Comparison of ENCODE assay signal across 9 cellular contexts in the genomic region with DNA sequence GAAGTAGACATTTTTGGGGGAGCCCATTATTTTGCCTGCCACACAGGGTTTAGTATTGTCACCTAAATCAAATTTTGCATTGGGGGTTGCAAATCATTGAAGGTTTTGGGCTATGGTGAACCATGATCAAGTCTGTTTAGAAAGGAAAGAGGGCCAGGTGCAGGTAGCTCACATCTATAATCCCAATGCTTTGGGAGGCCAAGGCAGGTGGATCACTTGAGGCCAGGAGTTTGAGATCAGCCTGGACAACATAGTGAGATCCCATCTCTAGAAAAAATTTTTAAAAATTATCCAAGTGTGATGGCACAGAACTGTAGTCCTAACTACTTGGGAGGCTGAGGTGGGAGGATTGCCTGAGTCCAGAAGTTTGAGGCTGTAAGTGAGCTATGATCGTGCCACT.
"Had no signal": no experiment of that assay in that cellular context is flagged by ENCODE, and none has a peak within 500 bp of the region (broad histone marks: within the 10 kb centered on the region; RNA-seq: fewer than 3 reads in every experiment).

No MANE protein-coding gene starts in this region.

- H3K9me3 Mint-ChIP-seq: HFFc6, IgD-negative memory B cell had no signal

- H3K4me3 Mint-ChIP-seq: GM23338, H9, HFFc6, IgD-negative memory B cell had no signal

- H3K4me2 ChIP-seq: GM23338 had no signal

- H3K4me3 ChIP-seq: GM23338 had no signal

- H2AFZ ChIP-seq: GM23338 had no signal

- ATAC-seq: GM23338, HepG2 had no signal

- H3K27ac Mint-ChIP-seq: GM23338, HFFc6 had no signal

- H3K27ac ChIP-seq: HL-60 had no signal

- DNase-seq: H9, HFFc6, KG1 had no signal

- H3K27me3 Mint-ChIP-seq: IgD-negative memory B cell had no signal

- FAIRE-seq: H1, H54, HepG2 had no signal
